8 cellular contexts compared by ENCODE assay signal in the genomic region with DNA sequence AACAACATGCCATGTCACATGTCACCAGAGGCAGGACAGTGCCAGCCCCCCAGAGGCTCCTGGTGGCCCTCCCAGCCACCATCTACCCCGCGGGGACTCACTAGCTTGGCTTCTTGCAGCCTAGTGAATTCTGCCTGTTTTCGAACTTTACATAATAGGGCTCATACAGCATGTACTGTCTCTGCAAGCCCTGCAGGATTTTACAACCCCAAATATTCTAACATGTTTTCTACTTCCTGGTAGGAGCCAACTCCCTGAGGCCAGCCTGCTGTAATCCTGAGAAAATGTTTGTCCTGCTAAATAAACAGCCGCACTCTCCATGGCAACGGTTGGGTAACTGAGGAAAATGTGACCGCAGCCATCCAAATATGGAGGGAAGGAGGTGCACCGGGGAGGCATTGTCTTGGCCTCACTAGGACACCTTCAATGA. TPM values are rescaled to one million over a fixed set of nuclear protein-coding genes. Genes with fewer than 3 reads are reported as not detected.
A peak's percentile ranks its signal among the peaks of the same experiment; 100 is the strongest.
DNase-seq lines count a peak whose midpoint lies in the region; ATAC-seq, FAIRE-seq and TF ChIP-seq lines count a peak whose summit lies in the region.

No MANE protein-coding gene starts in this region.

- TF ChIP-seq POLR2A in sigmoid colon (IDR thresholded peaks at IDR 0.05) (no peak), GM12891 (IDR thresholded peaks at IDR 0.05; ENCODE audit: low read depth, low read length) (no peak)

- H3K27me3 ChIP-seq in right cardiac atrium (ENCODE audit: control insufficient read depth, insufficient read depth) = no peaks in the 10 kb centered on the region
- H3K27me3 ChIP-seq in sigmoid colon = no peaks in the 10 kb centered on the region

- no peak for TF ChIP-seq CTCF in HEK293 (tag by site-specific recombination; IDR thresholded peaks at IDR 0.05)
- no peak for TF ChIP-seq CTCF in sigmoid colon (IDR thresholded peaks at IDR 0.05)

- WGBS in adipose tissue, 3 donors = 25 to 57% (median 45%) methylated on average over 7 of the region's 7 CpGs
- 46% methylated on average over 7 of the region's 7 CpGs for WGBS in right cardiac atrium
- 9 to 50% methylated on average over 7 of the region's 7 CpGs for WGBS in sigmoid colon, 2 donors

- no peaks in the 10 kb centered on the region for H3K36me3 ChIP-seq in HEK293 (ENCODE audit: control insufficient read depth in 2 of 2, insufficient read depth in 1 of 2, low read length in 2 of 2)
- no peaks in the 10 kb centered on the region for H3K36me3 ChIP-seq in sigmoid colon

- ATAC-seq in right cardiac atrium (peak; percentile 43 to 60), GM19455 (IDR thresholded peaks at IDR 0.05; ENCODE audit: unreplicated experiment) (no peak), HG02759 (IDR thresholded peaks at IDR 0.05; ENCODE audit: unreplicated experiment) (no peak)
- no peak for ATAC-seq in stimulated activated effector memory CD8-positive, alpha-beta T cell treated with anti-CD3 and anti-CD28 coated beads, Interleukin-12 subunit alpha, Interleukin-12 subunit beta, amount 100 ng/mL, for 72 hours

- DNase-seq in right cardiac atrium (peak; percentile 83 to 91 (median 84)), sigmoid colon (peak; percentile 96), GM12891 (ENCODE audit: insufficient read length, low spot score) (no peak)
- no peak for DNase-seq in stimulated activated effector memory CD8-positive, alpha-beta T cell treated with anti-CD3 and anti-CD28 coated beads, Interleukin-12 subunit alpha, Interleukin-12 subunit beta, amount 100 ng/mL, for 72 hours (ENCODE audit: low spot score in 2 of 2)

- peaks cover 16% of the 10 kb centered on the region for H3K4me1 ChIP-seq in HEK293 (ENCODE audit: control insufficient read depth, insufficient read depth, low read length)
- peaks cover 10% of the 10 kb centered on the region for H3K4me1 ChIP-seq in right cardiac atrium (ENCODE audit: control insufficient read depth, insufficient read depth, low read length)
- H3K4me1 ChIP-seq in sigmoid colon = peaks cover 0 to 68% (median 52%) of the 10 kb centered on the region in 4 donors

- TF ChIP-seq EP300 in sigmoid colon (IDR thresholded peaks at IDR 0.05) = peak in 2 of 4 donors; percentile 63 to 68

- intact Hi-C loops in right cardiac atrium (cut with DNase I) (no loop called here), sigmoid colon (cut with DNase I) (loop anchor here (5.0 kb wide), 2 partner anchors 142 to 312 kb away; a partner anchor contains a TSS)

- FAIRE-seq in GM12891 (lab: Jason Lieb, UNC) = no peak

- H3K9me3 ChIP-seq in HEK293 (ENCODE audit: control insufficient read depth, insufficient read depth, low read depth, low read length) = no peaks in the 10 kb centered on the region
- no peaks in the 10 kb centered on the region for H3K9me3 ChIP-seq in right cardiac atrium (ENCODE audit: control insufficient read depth, low read length)
- H3K9me3 ChIP-seq in sigmoid colon = no peaks in the 10 kb centered on the region

- peaks cover 23% of the 10 kb centered on the region for H3K36me3 Mint-ChIP-seq in stimulated activated effector memory CD8-positive, alpha-beta T cell treated with anti-CD3 and anti-CD28 coated beads, Interleukin-12 subunit alpha, Interleukin-12 subunit beta, amount 100 ng/mL, for 72 hours

- CTCF ChIA-PET in HEK293 (lab: Yijun Ruan, JAX) = interaction anchor here (0.6 to 1.4 kb wide), 4 partner anchors 18 to 184 kb away, joined by 3 to 5 read pairs (median 3); no protein-coding TSS in a partner anchor

- no peak overlapping the region for H3K4me3 Mint-ChIP-seq in stimulated activated effector memory CD8-positive, alpha-beta T cell treated with anti-CD3 and anti-CD28 coated beads, Interleukin-12 subunit alpha, Interleukin-12 subunit beta, amount 100 ng/mL, for 72 hours

- no peak overlapping the region for H3K27ac Mint-ChIP-seq in stimulated activated effector memory CD8-positive, alpha-beta T cell treated with anti-CD3 and anti-CD28 coated beads, Interleukin-12 subunit alpha, Interleukin-12 subunit beta, amount 100 ng/mL, for 72 hours

- H3K4me3 ChIP-seq in HEK293 (ENCODE audit: low read depth, low read length) (no peak overlapping the region), right cardiac atrium (ENCODE audit: low read length) (no peak overlapping the region), sigmoid colon (no peak overlapping the region)

- H3K27ac ChIP-seq in HEK293 (ENCODE audit: extremely low read depth, low read depth, low read length) (no peak overlapping the region; the same call in 1 of the 2 replicates), adipose tissue (ENCODE audit: low read depth, low read length) (peak overlapping the region; percentile 43), right cardiac atrium (ENCODE audit: low read length) (peak overlapping the region; percentile 87), sigmoid colon (peak overlapping the region; percentile 93 to 97 (median 94))

- H3K4me1 Mint-ChIP-seq in stimulated activated effector memory CD8-positive, alpha-beta T cell treated with anti-CD3 and anti-CD28 coated beads, Interleukin-12 subunit alpha, Interleukin-12 subunit beta, amount 100 ng/mL, for 72 hours = peaks cover 60% of the 10 kb centered on the region

- H3K9me3 Mint-ChIP-seq in stimulated activated effector memory CD8-positive, alpha-beta T cell treated with anti-CD3 and anti-CD28 coated beads, Interleukin-12 subunit alpha, Interleukin-12 subunit beta, amount 100 ng/mL, for 72 hours = no peaks in the 10 kb centered on the region

- POLR2A ChIA-PET in HEK293 (lab: Yijun Ruan, JAX) = no interaction called here

TF ChIP-seq in HEK293, 187 proteins besides CTCF, POLR2A, EP300 and RAD21 (continues in another document):
- no peak for TF ChIP-seq ZSCAN30 (tag by site-specific recombination; IDR thresholded peaks at IDR 0.05)
- peak; percentile 30; the same call in 1 of the 2 replicates for TF ChIP-seq ZNF600 (tag by site-specific recombination; IDR thresholded peaks at IDR 0.05)
- TF ChIP-seq ZNF629 (tag by site-specific recombination; IDR thresholded peaks at IDR 0.05) = peak; percentile 33; the same call in 1 of the 2 replicates
- TF ChIP-seq ZNF335 (tag by site-specific recombination; conservative IDR thresholded peaks at IDR 0.05) = peak; percentile 37; the same call in 1 of the 2 replicates
- TF ChIP-seq ZSCAN23 (tag by site-specific recombination; IDR thresholded peaks at IDR 0.05) = no peak
- no peak for TF ChIP-seq ZNF146 (tag by site-specific recombination; IDR thresholded peaks at IDR 0.05)
- TF ChIP-seq ZNF341 (tag by site-specific recombination; IDR thresholded peaks at IDR 0.05; ENCODE audit: low read depth) = peak; percentile 21; the same call in 1 of the 2 replicates
- peak; percentile 15; the same call in 1 of the 2 replicates for TF ChIP-seq IKZF3 (tag by site-specific recombination; IDR thresholded peaks at IDR 0.05)
- peak; percentile 34; the same call in 1 of the 2 replicates for TF ChIP-seq ZBTB17 (tag by site-specific recombination; IDR thresholded peaks at IDR 0.05)

TF ChIP-seq in GM12891, 5 proteins besides CTCF, POLR2A, EP300 and RAD21:
- TF ChIP-seq PAX5 (IDR thresholded peaks at IDR 0.05; ENCODE audit: insufficient read depth, low read length, severe bottlenecking) = no peak
- TF ChIP-seq TAF1 (IDR thresholded peaks at IDR 0.05; ENCODE audit: low read depth, low read length) = no peak
- TF ChIP-seq POU2F2 (IDR thresholded peaks at IDR 0.05; ENCODE audit: low read depth, low read length) = no peak
- TF ChIP-seq POLR2AphosphoS5 (IDR thresholded peaks at IDR 0.05; ENCODE audit: low read depth, low read length) = no peak
- no peak for TF ChIP-seq SPI1 (IDR thresholded peaks at IDR 0.05; ENCODE audit: low read depth, low read length)
TF ChIP-seq in GM12891: peak in this region for 0.

RNA-seq across cellular contexts. Expression of a gene that starts 2.7 kb away (rescaled TPM):
- polyA plus RNA-seq in adipose tissue (1 to 10 TPM; 3.6 to 5.6 (median 4.9) TPM), right cardiac atrium (3.8 TPM), sigmoid colon (1 to 10 TPM; 3.7 to 7.1 (median 4.2) TPM)
- total RNA-seq in right cardiac atrium (1 to 10 TPM; 5.0 to 7.2 (median 6.4) TPM), sigmoid colon (10 to 100 TPM in 1 of 4 donors, 1 to 10 TPM in 3; 7.7 to 11.8 (median 9.2) TPM)
- polyA plus RNA-seq in GM12891 (2012; ENCODE audit: low read depth, missing spikeins) = 2.0 TPM

RNA-seq across cellular contexts. Expression of a gene that starts 34.6 kb away (rescaled TPM):
- polyA plus RNA-seq in adipose tissue (1 to 10 TPM; 3.1 to 7.8 (median 5.5) TPM), right cardiac atrium (6.3 TPM), sigmoid colon (10 to 100 TPM in 1 of 3 donors, 1 to 10 TPM in 2; 6.9 to 13.2 (median 7.2) TPM)
- total RNA-seq in right cardiac atrium (10 to 100 TPM; 13.1 to 19.9 (median 17.2) TPM), sigmoid colon (10 to 100 TPM; 17.5 to 20.8 (median 18.2) TPM)
- polyA plus RNA-seq in GM12891 (2012; ENCODE audit: low read depth, missing spikeins) = 3.3 TPM

RNA-seq across cellular contexts. Expression of a gene that starts 45.8 kb away (rescaled TPM):
- polyA plus RNA-seq in adipose tissue (10 to 100 TPM in 1 of 3 donors, 1 to 10 TPM in 2; 2.9 to 24.4 (median 3.5) TPM), right cardiac atrium (6.0 TPM), sigmoid colon (10 to 100 TPM; 40.7 to 59.2 (median 52.3) TPM)
- total RNA-seq in right cardiac atrium (1 to 10 TPM; 3.4 to 6.1 (median 4.6) TPM), sigmoid colon (10 to 100 TPM; 13.2 to 27.3 (median 18.1) TPM)
- polyA plus RNA-seq in GM12891 (2012; ENCODE audit: low read depth, missing spikeins) = 0.56 TPM

Comparison
In these comparisons a context has a peak if more than half of its experiments do, and no peak if none do; other contexts are left out.
1. ATAC-seq: peak in right cardiac atrium (2 of 2); none in stimulated activated effector memory CD8-positive, alpha-beta T cell treated with anti-CD3 and anti-CD28 coated beads, Interleukin-12 subunit alpha, Interleukin-12 subunit beta, amount 100 ng/mL, for 72 hours (single experiment), GM19455 (single experiment) and HG02759 (single experiment).
2. DNase-seq: peak in right cardiac atrium (3 of 3) and sigmoid colon (single experiment); none in GM12891 (single experiment) and stimulated activated effector memory CD8-positive, alpha-beta T cell treated with anti-CD3 and anti-CD28 coated beads, Interleukin-12 subunit alpha, Interleukin-12 subunit beta, amount 100 ng/mL, for 72 hours (0 of 2).